In genomic region chr1:84969489-84970250, GRCh38 we compare ENCODE assay signal across 10 cellular contexts. TPM values are rescaled to one million over a fixed set of nuclear protein-coding genes. Genes with fewer than 3 reads are reported as not detected.
DNase-seq lines count a peak whose midpoint lies in the region; ATAC-seq, FAIRE-seq and TF ChIP-seq lines count a peak whose summit lies in the region.
"Had no signal": no experiment of that assay in that cellular context is flagged by ENCODE, and none has a peak within 500 bp of the region (broad histone marks: within the 10 kb centered on the region; RNA-seq: fewer than 3 reads in every experiment).

No MANE protein-coding gene starts in this region.

- H3K4me1 ChIP-seq in GM12878 (ENCODE audit: control insufficient read depth, insufficient read depth, low read length) (peaks cover 47% of the 10 kb centered on the region), BE2C (no peaks in the 10 kb centered on the region)

- FAIRE-seq in GM12878 (lab: Jason Lieb, UNC): peak; percentile 59

- H3K9me3 ChIP-seq in GM12878 (replicated peaks; ENCODE audit: control insufficient read depth, insufficient read depth, low read length) (no peaks in the 10 kb centered on the region; the same call in 2 of the 3 replicates), BE2C (no peaks in the 10 kb centered on the region)

- CTCF ChIA-PET in GM12878 (lab: Yijun Ruan, JAX): interaction anchor here (0.6 to 4.1 kb wide), 7 partner anchors 10 to 290 kb away, joined by 3 to 36 read pairs (median 3); partner anchors contain the start of genes C1orf52 and MCOLN2

- peak; percentile 34 for ATAC-seq in GM18520 (IDR thresholded peaks at IDR 0.05; ENCODE audit: unreplicated experiment)
- peak; percentile 43 for ATAC-seq in GM21390 (IDR thresholded peaks at IDR 0.05; ENCODE audit: unreplicated experiment)
- ATAC-seq in HG03159 (IDR thresholded peaks at IDR 0.05; ENCODE audit: unreplicated experiment): peak; percentile 51
- ATAC-seq in GM12878: peak; percentile 62

- H3K4me2 ChIP-seq in GM12878 (ENCODE audit: control insufficient read depth, insufficient read depth): peak overlapping the region; percentile 57

- SMC1A ChIA-PET in GM12878 (lab: Charles Lee; ENCODE audit: uncharacterized antibody, unreplicated experiment): interaction anchor here (1.4 to 9.6 kb wide), 6 partner anchors 11 to 58 kb away, joined by 3 to 132 read pairs (median 56); partner anchors contain the start of gene MCOLN2

- peak in 1 of 2 experiments; percentile 66; a peak in 1 of 4 replicates for TF ChIP-seq EP300 in GM12878 (IDR thresholded peaks at IDR 0.05; ENCODE audit: borderline replicate concordance in 1 of 2, control insufficient read depth in 1 of 2, low read depth in 2 of 2, low read length in 2 of 2)

- 19% methylated on average over 7 of the region's 7 CpGs for WGBS in GM12878 (ENCODE audit: insufficient coverage, insufficient replicate concordance, low lambda C conversion rate, missing lambda C conversion rate)

- in situ Hi-C loops in GM12878 (cut with MboI): no loop called here

- H4K20me1 ChIP-seq in GM12878 (ENCODE audit: control insufficient read depth, insufficient read depth): peaks cover 5% of the 10 kb centered on the region; the same call in 1 of the 2 replicates

- RAD21 ChIA-PET in GM12878 (lab: Charles Lee; ENCODE audit: unreplicated experiment): interaction anchor here (2.3 to 5.4 kb wide), 5 partner anchors 11 to 58 kb away, joined by 8 to 56 read pairs (median 26); partner anchors contain the start of gene MCOLN2

- H3K4me3 ChIP-seq in GM12878: no peak overlapping the region
- H3K4me3 ChIP-seq in BE2C (ENCODE audit: low read depth, low read length): no peak overlapping the region

- peak overlapping the region; percentile 85 for H3K27ac ChIP-seq in GM12878 (ENCODE audit: control insufficient read depth, insufficient read depth)

- peaks cover 80% of the 10 kb centered on the region for H3K79me2 ChIP-seq in GM12878 (ENCODE audit: control insufficient read depth, insufficient read depth, low read length)

- DNase-seq in GM12878 (ENCODE audit: low read depth, low spot score) (peak; percentile 92), DMS 273 (lab: John Stamatoyannopoulos, UW; ENCODE audit: unreplicated experiment) (no peak), BE2C (no peak), iPS-NIHi7 (ENCODE audit: extremely low spot score) (no peak), NCI-H82 treated with DMSO at 0.1 percent for 48 hours (lab: John Stamatoyannopoulos, UW; ENCODE audit: unreplicated experiment) (no peak)
- DNase-seq: midbrain, NCI-H446 had no signal

- no peak for TF ChIP-seq CTCF in GM12878 (IDR thresholded peaks at IDR 0.05 in 2 of 3, conservative IDR thresholded peaks at IDR 0.05 in 1 of 3; ENCODE audit: control insufficient read depth in 2 of 3, extremely low read depth in 1 of 3, insufficient read depth in 1 of 3, low read depth in 3 of 3, low read length in 3 of 3)
- no peak for TF ChIP-seq CTCF in BE2C (IDR thresholded peaks at IDR 0.05; ENCODE audit: low read depth, low read length)

- POLR2A ChIA-PET in GM12878 (lab: Charles Lee): interaction anchor here (0.6 to 2.1 kb wide), 5 partner anchors 10 to 242 kb away, joined by 3 to 12 read pairs (median 6); no protein-coding TSS in a partner anchor

- intact Hi-C loops in GM12878 (cut with micrococcal nuclease; ENCODE audit: unreplicated experiment): loop anchor here (1.0 kb wide), 4 partner anchors 10 to 26 kb away; no protein-coding TSS in a partner anchor

- H3K9ac ChIP-seq in GM12878 (ENCODE audit: control insufficient read depth, insufficient read depth, low read length): peak overlapping the region; percentile 24

- peaks cover 3 to 20% of the 10 kb centered on the region in 2 experiments for H3K36me3 ChIP-seq in GM12878 (ENCODE audit: control insufficient read depth in 2 of 2, insufficient read depth in 2 of 2, low read length in 1 of 2)
- H3K36me3 ChIP-seq in BE2C: no peaks in the 10 kb centered on the region

- TF ChIP-seq POLR2A in GM12878 (IDR thresholded peaks at IDR 0.05; ENCODE audit: low read depth, low read length): no peak

- BruUV-seq in GM12878 (replicated peaks; lab: Mats Ljungman, UMichigan): no TSS peak

- H2AFZ ChIP-seq in GM12878 (ENCODE audit: control insufficient read depth, low read depth, low read length): no peak overlapping the region

- H3K27me3 ChIP-seq in GM12878 (replicated peaks in 1 of 2; ENCODE audit: control insufficient read depth in 2 of 2, insufficient read depth in 2 of 2, low read length in 1 of 2): no peaks in the 10 kb centered on the region
- H3K27me3 ChIP-seq in BE2C: no peaks in the 10 kb centered on the region

- no peak for TF ChIP-seq RAD21 in GM12878 (IDR thresholded peaks at IDR 0.05; ENCODE audit: insufficient read depth, low read depth, low read length)

TF ChIP-seq in GM12878, 131 proteins besides CTCF, POLR2A, EP300 and RAD21 (continues in another document):
- no peak for TF ChIP-seq ESRRA (IDR thresholded peaks at IDR 0.05; ENCODE audit: low read length)
- TF ChIP-seq CUX1 (IDR thresholded peaks at IDR 0.05; ENCODE audit: insufficient replicate concordance, low read depth, low read length): no peak
- TF ChIP-seq ZBTB33 (IDR thresholded peaks at IDR 0.05): no peak
- TF ChIP-seq STAT3 (IDR thresholded peaks at IDR 0.05; ENCODE audit: low read depth, low read length): no peak

RNA-seq across cellular contexts. Expression of gene MCOLN2, which starts 27.2 kb away (rescaled TPM):
- 522 and 548 TPM in 2 replicates for total RNA-seq in GM12878 (2013; cell fraction: nucleolus; rRNA removed)
- total RNA-seq in GM12878 (2014; rRNA removed): 228 and 233 TPM in 2 replicates
- total RNA-seq in GM12878 (2014; rRNA removed; fragmentation: Illumina TruSeq; extraction: Trizol): 109 and 114 TPM in 2 replicates
- 103 and 110 TPM in 2 replicates for total RNA-seq in GM12878 (2021)
- polyA plus RNA-seq in GM12878 (2011; ENCODE audit: low read depth): 84.9 TPM
- 165 and 228 TPM in 2 replicates for polyA plus RNA-seq in GM12878 (2011; rRNA removed)
- polyA plus RNA-seq in GM12878 (2011; cell fraction: cytosol; rRNA removed): 83.5 and 87.5 TPM in 2 replicates
- 296 and 374 TPM in 2 replicates for polyA plus RNA-seq in GM12878 (2011; cell fraction: nucleus; rRNA removed)
- 66.6 and 97.7 TPM in 2 replicates for polyA plus RNA-seq in GM12878 (2012)
- polyA plus RNA-seq in GM12878 (2014; fragmentation: Illumina TruSeq; extraction: Trizol): 116 and 143 TPM in 2 replicates
- 10 to 100 TPM; 25.9 to 46.7 TPM for polyA plus RNA-seq in GM12878 (2014; fragmentation: Nextera tagmentation; extraction: Ambion mirVana)
- 189 and 218 TPM in 2 replicates for polyA plus RNA-seq in GM12878 (2014; rRNA removed)
- polyA plus RNA-seq in GM12878 (2016; fragmentation: Nextera tagmentation; extraction: Ambion mirVana): 100 to 1,000 TPM; 105 to 106 TPM
- polyA minus RNA-seq in GM12878 (2011; rRNA and poly(A)+ RNA removed): 87.4 and 94.8 TPM in 2 replicates
- polyA minus RNA-seq in GM12878 (2011; cell fraction: cytosol; rRNA and poly(A)+ RNA removed): 40.2 and 47.3 TPM in 2 replicates
- 184 and 227 TPM in 2 replicates for polyA minus RNA-seq in GM12878 (2011; cell fraction: nucleus; rRNA and poly(A)+ RNA removed)
- polyA plus RNA-seq in BE2C (2012; ENCODE audit: insufficient read depth, insufficient read length, low read depth): not detected
